In the genomic region with DNA sequence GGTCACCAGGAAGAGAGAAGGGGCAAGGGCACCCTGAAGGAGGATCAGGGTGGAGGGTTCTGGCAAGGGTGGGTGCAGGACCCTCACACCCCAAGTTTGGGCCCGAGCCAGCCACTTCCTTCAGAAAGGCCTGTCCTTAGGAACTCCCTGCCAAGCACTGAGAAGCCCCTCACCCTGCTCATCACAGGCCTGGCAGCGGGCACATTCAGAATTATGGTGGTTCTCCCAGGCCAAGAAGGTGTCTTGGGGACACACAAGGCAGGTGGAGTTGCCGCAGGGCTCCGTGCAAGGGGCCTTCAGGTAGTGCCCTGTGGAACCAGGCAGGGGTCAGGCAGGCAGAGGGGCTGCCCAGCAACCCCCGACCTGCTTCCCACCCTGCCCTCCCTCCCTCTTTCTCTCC, we compare ENCODE assay signal across 19 cellular contexts. TPM values are rescaled to one million over a fixed set of nuclear protein-coding genes. Genes with fewer than 3 reads are reported as not detected.
A peak's percentile ranks its signal among the peaks of the same experiment; 100 is the strongest.
DNase-seq lines count a peak whose midpoint lies in the region; ATAC-seq, FAIRE-seq and TF ChIP-seq lines count a peak whose summit lies in the region.
"Had no signal": no experiment of that assay in that cellular context is flagged by ENCODE, and none has a peak within 500 bp of the region (broad histone marks: within the 10 kb centered on the region; RNA-seq: fewer than 3 reads in every experiment).

No MANE protein-coding gene starts in this region.

- POLR2A ChIA-PET in HepG2 (lab: Yijun Ruan, JAX): no interaction called here
- POLR2A ChIA-PET in activated CD4-positive, alpha-beta memory T cell treated with anti-CD3 and anti-CD28 coated beads for 36 hours (lab: Charles Lee): no interaction called here

- H3K4me3 Mint-ChIP-seq in activated CD4-positive, alpha-beta memory T cell treated with anti-CD3 and anti-CD28 coated beads for 36 hours: peak overlapping the region; percentile 82
- H3K4me3 Mint-ChIP-seq in effector memory CD8-positive, alpha-beta T cell: peak overlapping the region; percentile 83 to 86
- H3K4me3 Mint-ChIP-seq: nephron progenitor cell had no signal

- H3K9me3 Mint-ChIP-seq in activated CD4-positive, alpha-beta memory T cell treated with anti-CD3 and anti-CD28 coated beads for 36 hours: no peaks in the 10 kb centered on the region
- H3K9me3 Mint-ChIP-seq in effector memory CD8-positive, alpha-beta T cell: no peaks in the 10 kb centered on the region
- H3K9me3 Mint-ChIP-seq: nephron progenitor cell had no signal

- DNase-seq in HepG2 (ENCODE audit: low spot score): no peak
- no peak for DNase-seq in right lobe of liver
- DNase-seq in activated CD4-positive, alpha-beta memory T cell treated with anti-CD3 and anti-CD28 coated beads for 36 hours: no peak
- DNase-seq in effector memory CD8-positive, alpha-beta T cell: no peak
- no peak for DNase-seq in upper lobe of left lung
- DNase-seq: activated CD4-positive, alpha-beta T cell treated with anti-CD3 and anti-CD28 coated beads for 1 hour; dermis blood vessel endothelial cell; GOT3; mammary epithelial cell; NCI-H2081 treated with DMSO at 0.1 percent for 48 hours; nephron progenitor cell; spleen; T1000 had no signal

- TF ChIP-seq RAD21 in HepG2 (CRISPR knock-in tag; IDR thresholded peaks at IDR 0.05): no peak

- TF ChIP-seq POLR2A in HepG2 (IDR thresholded peaks at IDR 0.05; ENCODE audit: insufficient read depth in 1 of 2, low read depth in 2 of 2, low read length in 2 of 2): 0 out of 4 replicates have a peak, but pooled peaks of 1 of the 2 experiments have one; percentile 5
- TF ChIP-seq POLR2A in right lobe of liver (IDR thresholded peaks at IDR 0.05): no peak
- no peak for TF ChIP-seq POLR2A in upper lobe of left lung (IDR thresholded peaks at IDR 0.05)

- H3K4me3 ChIP-seq in HepG2 (replicated peaks in 1 of 3; ENCODE audit: insufficient read depth in 1 of 3, low read depth in 2 of 3, low read length in 3 of 3) (no peak overlapping the region), right lobe of liver (no peak overlapping the region), upper lobe of left lung (peak overlapping the region in 3 of 4 donors; percentile 33 to 43 (median 40))
- H3K4me3 ChIP-seq: prostate gland had no signal

- peaks cover 35% of the 10 kb centered on the region for H3K36me3 Mint-ChIP-seq in activated CD4-positive, alpha-beta memory T cell treated with anti-CD3 and anti-CD28 coated beads for 36 hours
- H3K36me3 Mint-ChIP-seq in effector memory CD8-positive, alpha-beta T cell (ENCODE audit: insufficient read depth): peaks cover 56% of the 10 kb centered on the region

- H3K27me3 Mint-ChIP-seq in activated CD4-positive, alpha-beta memory T cell treated with anti-CD3 and anti-CD28 coated beads for 36 hours: no peaks in the 10 kb centered on the region
- H3K27me3 Mint-ChIP-seq in effector memory CD8-positive, alpha-beta T cell: peaks cover 9% of the 10 kb centered on the region in 2 donors

- H3K27ac Mint-ChIP-seq in activated CD4-positive, alpha-beta memory T cell treated with anti-CD3 and anti-CD28 coated beads for 36 hours: peak overlapping the region; percentile 83
- H3K27ac Mint-ChIP-seq in effector memory CD8-positive, alpha-beta T cell: peak overlapping the region; percentile 89 to 97
- H3K27ac Mint-ChIP-seq: nephron progenitor cell had no signal

- H3K27me3 ChIP-seq in HepG2 (ENCODE audit: control insufficient read depth in 1 of 2, insufficient read depth in 2 of 2, low read length in 2 of 2): no peaks in the 10 kb centered on the region
- no peaks in the 10 kb centered on the region for H3K27me3 ChIP-seq in right lobe of liver
- peaks cover 0 to 6% (median 3%) of the 10 kb centered on the region in 4 donors for H3K27me3 ChIP-seq in upper lobe of left lung

- H3K27ac ChIP-seq in HepG2 (ENCODE audit: extremely low read length, insufficient read depth, low read length): no peak overlapping the region
- H3K27ac ChIP-seq in right lobe of liver: no peak overlapping the region
- H3K27ac ChIP-seq in upper lobe of left lung: no peak overlapping the region
- H3K27ac ChIP-seq: esophagus muscularis mucosa, HL-60, prostate gland had no signal

- H3K79me2 ChIP-seq in HepG2 (ENCODE audit: insufficient read depth, low read length): no peaks in the 10 kb centered on the region

- no peak overlapping the region for H3K9ac ChIP-seq in HepG2 (ENCODE audit: insufficient read depth, low read depth, low read length)

- H3K4me2 ChIP-seq in HepG2 (ENCODE audit: low read depth, low read length): no peak overlapping the region

- no peak overlapping the region for H2AFZ ChIP-seq in HepG2 (ENCODE audit: low read length)

- peaks cover 51% of the 10 kb centered on the region for H3K4me1 Mint-ChIP-seq in activated CD4-positive, alpha-beta memory T cell treated with anti-CD3 and anti-CD28 coated beads for 36 hours (ENCODE audit: low read depth)
- peaks cover 14 to 32% of the 10 kb centered on the region in 2 donors for H3K4me1 Mint-ChIP-seq in effector memory CD8-positive, alpha-beta T cell (ENCODE audit: low read depth in 2 of 2)

- no peaks in the 10 kb centered on the region; the same call in 1 of the 2 replicates for H4K20me1 ChIP-seq in HepG2 (ENCODE audit: insufficient read depth, low read length)

- intact Hi-C loops in HepG2 (cut with micrococcal nuclease; ENCODE audit: unreplicated experiment): loop anchor here (2.0 kb wide), 1 partner anchor 18 kb away; no protein-coding TSS in a partner anchor
- intact Hi-C loops in right lobe of liver (cut with DNase I): no loop called here
- intact Hi-C loops in activated CD4-positive, alpha-beta memory T cell treated with anti-CD3 and anti-CD28 coated beads for 36 hours (cut with micrococcal nuclease): loop anchor here (1.0 to 5.0 kb wide), 4 partner anchors 25 to 268 kb away; a partner anchor contains a TSS

- FAIRE-seq in HepG2 (lab: Jason Lieb, UNC): no peak

- no peak for TF ChIP-seq CTCF in HepG2 (CRISPR knock-in tag; IDR thresholded peaks at IDR 0.05)
- TF ChIP-seq CTCF in right lobe of liver (IDR thresholded peaks at IDR 0.05): no peak
- TF ChIP-seq CTCF in upper lobe of left lung (IDR thresholded peaks at IDR 0.05): no peak

- CTCF ChIA-PET in HepG2 (lab: Yijun Ruan, JAX; ENCODE audit: low intra/inter-chr PET ratio, low total read pairs): interaction anchor here (1.1 to 1.7 kb wide), 3 partner anchors 11 to 20 kb away, joined by 3 to 5 read pairs (median 4); no protein-coding TSS in a partner anchor
- CTCF ChIA-PET in activated CD4-positive, alpha-beta memory T cell treated with anti-CD3 and anti-CD28 coated beads for 36 hours (lab: Charles Lee): interaction anchor here (1.1 to 2.9 kb wide), 6 partner anchors 8 to 90 kb away, joined by 3 to 12 read pairs (median 7); a partner anchor contains a TSS

- H3K9me3 ChIP-seq in HepG2 (ENCODE audit: low read length): no peaks in the 10 kb centered on the region
- H3K9me3 ChIP-seq in right lobe of liver: no peaks in the 10 kb centered on the region
- H3K9me3 ChIP-seq in upper lobe of left lung: no peaks in the 10 kb centered on the region
- H3K9me3 ChIP-seq: esophagus muscularis mucosa, prostate gland, spleen, tibial nerve had no signal

- ATAC-seq in HepG2 (peak; percentile 1; the same call in 2 of the 3 replicates), right lobe of liver (no peak), upper lobe of left lung (ENCODE audit: low FRiP score in 2 of 2) (no peak), HG03196 (IDR thresholded peaks at IDR 0.05; ENCODE audit: unreplicated experiment) (no peak), HG03159 (IDR thresholded peaks at IDR 0.05; ENCODE audit: unreplicated experiment) (no peak)
- no peak for ATAC-seq in effector memory CD8-positive, alpha-beta T cell (replicated peaks)

- no TSS peak for BruUV-seq in HepG2 (replicated peaks; lab: Mats Ljungman, UMichigan)

- H3K4me1 ChIP-seq in HepG2 (ENCODE audit: insufficient read depth, low read length) (peaks cover 21% of the 10 kb centered on the region), right lobe of liver (peaks cover 0 to 13% (median 4%) of the 10 kb centered on the region in 4 donors), upper lobe of left lung (peaks cover 8 to 27% (median 16%) of the 10 kb centered on the region in 4 donors)
- H3K4me1 ChIP-seq: prostate gland had no signal

- no peak for TF ChIP-seq EP300 in HepG2 (IDR thresholded peaks at IDR 0.05; ENCODE audit: low read depth in 2 of 2, low read length in 2 of 2)
- no peak for TF ChIP-seq EP300 in HepG2 (CRISPR knock-in tag; IDR thresholded peaks at IDR 0.05; ENCODE audit: borderline replicate concordance)
- no peak for TF ChIP-seq EP300 in upper lobe of left lung (IDR thresholded peaks at IDR 0.05)

- H3K36me3 ChIP-seq in HepG2 (replicated peaks in 1 of 2; ENCODE audit: control insufficient read depth in 1 of 2, insufficient read depth in 2 of 2, low read length in 2 of 2) (peaks cover 0 to 2% of the 10 kb centered on the region in 2 experiments; a peak in 2 of 5 replicates), right lobe of liver (no peaks in the 10 kb centered on the region), upper lobe of left lung (peaks cover 0 to 34% (median 4%) of the 10 kb centered on the region in 4 donors)
- H3K36me3 ChIP-seq: prostate gland had no signal

- in situ Hi-C loops in HepG2 (cut with HindIII; ENCODE audit: extremely low pct_ligation_motif_present, low pct_unique_long_range_greater_than_20kb): no loop called here

- WGBS in HepG2 (ENCODE audit: low lambda C conversion rate): 58% methylated on average over 5 of the region's 5 CpGs
- WGBS in right lobe of liver (ENCODE audit: insufficient coverage, low coverage, low lambda C conversion rate, missing lambda C conversion rate): 44% methylated on average over 2 of the region's 5 CpGs
- 86 to 92% methylated on average over 2 to 5 of the region's 5 CpGs for WGBS in upper lobe of left lung, 2 donors

RNA-seq across cellular contexts. Expression of a gene that starts 1.1 kb away (rescaled TPM):
- total RNA-seq in HepG2 (2016; rRNA removed; fragmentation: Illumina TruSeq; extraction: Trizol) (0.55 and 1.5 TPM in 2 replicates), right lobe of liver (1 to 10 TPM; 1.1 to 3.2 (median 2.1) TPM), upper lobe of left lung (10 to 100 TPM in 4 of 6 donors, 1 to 10 TPM in 2; 4.6 to 51.3 (median 14.0) TPM)
- 0.40 and 0.44 TPM in 2 replicates for total RNA-seq in HepG2 (2016; cell fraction: cytosol; rRNA removed; fragmentation: Illumina TruSeq; extraction: Trizol; ENCODE audit: low read depth)
- 0.13 and 0.97 TPM in 2 replicates for total RNA-seq in HepG2 (2016; cell fraction: insoluble cytoplasmic fraction; rRNA removed; fragmentation: Illumina TruSeq; extraction: Trizol)
- 0.34 and 0.37 TPM in 2 replicates for total RNA-seq in HepG2 (2016; cell fraction: membrane; rRNA removed; fragmentation: Illumina TruSeq; extraction: Trizol)
- 1.5 and 1.6 TPM in 2 replicates for total RNA-seq in HepG2 (2016; cell fraction: nucleus; rRNA removed; fragmentation: Illumina TruSeq; extraction: Trizol)
- 1.4 and 1.6 TPM in 2 replicates for polyA plus RNA-seq in HepG2 (2011; rRNA removed)
- polyA plus RNA-seq in HepG2 (2011; cell fraction: cytosol; rRNA removed): 0.47 and 0.64 TPM in 2 replicates
- polyA plus RNA-seq in HepG2 (2011; cell fraction: nucleus; rRNA removed): 18.5 and 21.8 TPM in 2 replicates
- polyA plus RNA-seq in HepG2 (2012): 3.9 and 4.6 TPM in 2 replicates
- polyA plus RNA-seq in HepG2 (2016; cell fraction: cytosol; fragmentation: Illumina TruSeq; extraction: Trizol; ENCODE audit: low read depth): 0.43 TPM in 1 of 2 replicates, not detected in the other
- polyA plus RNA-seq in HepG2 (2016; cell fraction: insoluble cytoplasmic fraction; fragmentation: Illumina TruSeq; extraction: Trizol; ENCODE audit: low read depth): 0.17 and 0.44 TPM in 2 replicates
- polyA plus RNA-seq in HepG2 (2016; cell fraction: membrane; fragmentation: Illumina TruSeq; extraction: Trizol; ENCODE audit: low read depth): 0.17 TPM in 1 of 2 replicates, not detected in the other
- 5.2 and 7.0 TPM in 2 replicates for polyA plus RNA-seq in HepG2 (2016; cell fraction: nucleus; fragmentation: Illumina TruSeq; extraction: Trizol; ENCODE audit: insufficient read depth, low read depth)
- polyA minus RNA-seq in HepG2 (2011; rRNA and poly(A)+ RNA removed; ENCODE audit: low replicate concordance): 0.68 and 1.8 TPM in 2 replicates
- polyA minus RNA-seq in HepG2 (2011; cell fraction: cytosol; rRNA and poly(A)+ RNA removed): not detected in 2 replicates
- 1.3 and 1.9 TPM in 2 replicates for polyA minus RNA-seq in HepG2 (2011; cell fraction: nucleus; rRNA and poly(A)+ RNA removed)
- total RNA-seq in activated CD4-positive, alpha-beta memory T cell treated with anti-CD3 and anti-CD28 coated beads for 36 hours: 10 to 100 TPM; 90.0 to 97.4 TPM

RNA-seq across cellular contexts. Expression of a gene that starts 26.6 kb away (rescaled TPM):
- total RNA-seq in HepG2 (2016; rRNA removed; fragmentation: Illumina TruSeq; extraction: Trizol) (1.9 and 3.5 TPM in 2 replicates), right lobe of liver (1 to 10 TPM in 5 of 6 experiments, under 1 TPM in 1; 0.70 to 2.3 (median 1.5) TPM), upper lobe of left lung (10 to 100 TPM in 5 of 6 donors, 1 to 10 TPM in 1; 5.0 to 31.4 (median 12.6) TPM)
- total RNA-seq in HepG2 (2016; cell fraction: cytosol; rRNA removed; fragmentation: Illumina TruSeq; extraction: Trizol; ENCODE audit: low read depth): 0.51 and 0.62 TPM in 2 replicates
- total RNA-seq in HepG2 (2016; cell fraction: insoluble cytoplasmic fraction; rRNA removed; fragmentation: Illumina TruSeq; extraction: Trizol): 1.4 and 3.4 TPM in 2 replicates
- 0.99 and 1.2 TPM in 2 replicates for total RNA-seq in HepG2 (2016; cell fraction: membrane; rRNA removed; fragmentation: Illumina TruSeq; extraction: Trizol)
- 3.3 and 4.4 TPM in 2 replicates for total RNA-seq in HepG2 (2016; cell fraction: nucleus; rRNA removed; fragmentation: Illumina TruSeq; extraction: Trizol)
- 1.9 and 2.6 TPM in 2 replicates for polyA plus RNA-seq in HepG2 (2011; rRNA removed)
- 1.1 and 1.7 TPM in 2 replicates for polyA plus RNA-seq in HepG2 (2011; cell fraction: cytosol; rRNA removed)
- 17.2 and 22.8 TPM in 2 replicates for polyA plus RNA-seq in HepG2 (2011; cell fraction: nucleus; rRNA removed)
- 1.4 and 1.5 TPM in 2 replicates for polyA plus RNA-seq in HepG2 (2012)
- 0.23 and 0.25 TPM in 2 replicates for polyA plus RNA-seq in HepG2 (2016; cell fraction: cytosol; fragmentation: Illumina TruSeq; extraction: Trizol; ENCODE audit: low read depth)
- polyA plus RNA-seq in HepG2 (2016; cell fraction: insoluble cytoplasmic fraction; fragmentation: Illumina TruSeq; extraction: Trizol; ENCODE audit: low read depth): 1.9 and 2.0 TPM in 2 replicates
- 0.45 and 0.71 TPM in 2 replicates for polyA plus RNA-seq in HepG2 (2016; cell fraction: membrane; fragmentation: Illumina TruSeq; extraction: Trizol; ENCODE audit: low read depth)
- polyA plus RNA-seq in HepG2 (2016; cell fraction: nucleus; fragmentation: Illumina TruSeq; extraction: Trizol; ENCODE audit: insufficient read depth, low read depth): 9.3 and 11.3 TPM in 2 replicates
- 1.9 and 3.8 TPM in 2 replicates for polyA minus RNA-seq in HepG2 (2011; rRNA and poly(A)+ RNA removed; ENCODE audit: low replicate concordance)
- polyA minus RNA-seq in HepG2 (2011; cell fraction: cytosol; rRNA and poly(A)+ RNA removed): 1.4 TPM in 2 replicates
- polyA minus RNA-seq in HepG2 (2011; cell fraction: nucleus; rRNA and poly(A)+ RNA removed): 2.6 and 3.0 TPM in 2 replicates
- total RNA-seq in activated CD4-positive, alpha-beta memory T cell treated with anti-CD3 and anti-CD28 coated beads for 36 hours: 1 to 10 TPM; 2.1 to 2.2 TPM

RNA-seq across cellular contexts. Expression of a gene that starts 40.3 kb away (rescaled TPM):
- 38.5 and 48.6 TPM in 2 replicates for total RNA-seq in HepG2 (2016; rRNA removed; fragmentation: Illumina TruSeq; extraction: Trizol)
- 15.9 and 20.3 TPM in 2 replicates for total RNA-seq in HepG2 (2016; cell fraction: cytosol; rRNA removed; fragmentation: Illumina TruSeq; extraction: Trizol; ENCODE audit: low read depth)
- 39.4 and 50.9 TPM in 2 replicates for total RNA-seq in HepG2 (2016; cell fraction: insoluble cytoplasmic fraction; rRNA removed; fragmentation: Illumina TruSeq; extraction: Trizol)
- 30.5 and 39.8 TPM in 2 replicates for total RNA-seq in HepG2 (2016; cell fraction: membrane; rRNA removed; fragmentation: Illumina TruSeq; extraction: Trizol)
- 25.3 and 27.5 TPM in 2 replicates for total RNA-seq in HepG2 (2016; cell fraction: nucleus; rRNA removed; fragmentation: Illumina TruSeq; extraction: Trizol)
- 54.2 and 70.4 TPM in 2 replicates for polyA plus RNA-seq in HepG2 (2011; rRNA removed)
- 65.1 and 100 TPM in 2 replicates for polyA plus RNA-seq in HepG2 (2011; cell fraction: cytosol; rRNA removed)
- polyA plus RNA-seq in HepG2 (2011; cell fraction: nucleus; rRNA removed): 169 and 184 TPM in 2 replicates
- 112 and 113 TPM in 2 replicates for polyA plus RNA-seq in HepG2 (2012)
- polyA plus RNA-seq in HepG2 (2016; cell fraction: cytosol; fragmentation: Illumina TruSeq; extraction: Trizol; ENCODE audit: low read depth): 30.4 and 34.2 TPM in 2 replicates
- 72.8 and 91.0 TPM in 2 replicates for polyA plus RNA-seq in HepG2 (2016; cell fraction: insoluble cytoplasmic fraction; fragmentation: Illumina TruSeq; extraction: Trizol; ENCODE audit: low read depth)
- polyA plus RNA-seq in HepG2 (2016; cell fraction: membrane; fragmentation: Illumina TruSeq; extraction: Trizol; ENCODE audit: low read depth): 46.8 and 50.8 TPM in 2 replicates
- polyA plus RNA-seq in HepG2 (2016; cell fraction: nucleus; fragmentation: Illumina TruSeq; extraction: Trizol; ENCODE audit: insufficient read depth, low read depth): 64.4 and 66.2 TPM in 2 replicates
- polyA minus RNA-seq in HepG2 (2011; rRNA and poly(A)+ RNA removed; ENCODE audit: low replicate concordance): 1.7 and 92.7 TPM in 2 replicates
- 102 and 107 TPM in 2 replicates for polyA minus RNA-seq in HepG2 (2011; cell fraction: cytosol; rRNA and poly(A)+ RNA removed)
- 35.1 and 39.9 TPM in 2 replicates for polyA minus RNA-seq in HepG2 (2011; cell fraction: nucleus; rRNA and poly(A)+ RNA removed)
- total RNA-seq in right lobe of liver: 100 to 1,000 TPM in 4 of 6 experiments, 10 to 100 TPM in 2; 81.6 to 149 (median 120) TPM
- 1 to 10 TPM in 1 of 2 experiments, under 1 TPM in 1; 0.83 to 1.5 TPM for total RNA-seq in activated CD4-positive, alpha-beta memory T cell treated with anti-CD3 and anti-CD28 coated beads for 36 hours
- total RNA-seq in upper lobe of left lung: 10 to 100 TPM in 2 of 6 donors, 1 to 10 TPM in 4; 2.1 to 27.2 (median 4.8) TPM

RNA-seq across cellular contexts. Expression of a gene that starts 45.2 kb away (rescaled TPM):
- total RNA-seq in HepG2 (2016; rRNA removed; fragmentation: Illumina TruSeq; extraction: Trizol) (0.10 and 0.11 TPM in 2 replicates), right lobe of liver (1 to 10 TPM in 1 of 6 experiments, under 1 TPM in 2, not detected in 3; 0.27 to 1.2 (median 0.68) TPM), upper lobe of left lung (10 to 100 TPM in 1 of 6 donors, 1 to 10 TPM in 5; 1.8 to 11.4 (median 3.7) TPM)
- total RNA-seq in HepG2 (2016; cell fraction: cytosol; rRNA removed; fragmentation: Illumina TruSeq; extraction: Trizol; ENCODE audit: low read depth): 0.30 TPM in 1 of 2 replicates, not detected in the other
- 0.11 and 0.13 TPM in 2 replicates for total RNA-seq in HepG2 (2016; cell fraction: insoluble cytoplasmic fraction; rRNA removed; fragmentation: Illumina TruSeq; extraction: Trizol)
- 0.07 and 0.28 TPM in 2 replicates for total RNA-seq in HepG2 (2016; cell fraction: membrane; rRNA removed; fragmentation: Illumina TruSeq; extraction: Trizol)
- 0.12 TPM in 1 of 2 replicates, not detected in the other for total RNA-seq in HepG2 (2016; cell fraction: nucleus; rRNA removed; fragmentation: Illumina TruSeq; extraction: Trizol)
- 0.13 and 0.17 TPM in 2 replicates for polyA plus RNA-seq in HepG2 (2011; rRNA removed)
- 0.09 and 0.15 TPM in 2 replicates for polyA plus RNA-seq in HepG2 (2011; cell fraction: cytosol; rRNA removed)
- polyA plus RNA-seq in HepG2 (2011; cell fraction: nucleus; rRNA removed): 0.06 and 0.10 TPM in 2 replicates
- not detected in 2 replicates for polyA plus RNA-seq in HepG2 (2012)
- not detected in 2 replicates for polyA plus RNA-seq in HepG2 (2016; cell fraction: cytosol; fragmentation: Illumina TruSeq; extraction: Trizol; ENCODE audit: low read depth)
- polyA plus RNA-seq in HepG2 (2016; cell fraction: insoluble cytoplasmic fraction; fragmentation: Illumina TruSeq; extraction: Trizol; ENCODE audit: low read depth): 0.05 TPM in 1 of 2 replicates, not detected in the other
- 0.03 TPM in 1 of 2 replicates, not detected in the other for polyA plus RNA-seq in HepG2 (2016; cell fraction: membrane; fragmentation: Illumina TruSeq; extraction: Trizol; ENCODE audit: low read depth)
- polyA plus RNA-seq in HepG2 (2016; cell fraction: nucleus; fragmentation: Illumina TruSeq; extraction: Trizol; ENCODE audit: insufficient read depth, low read depth): 0.11 and 0.14 TPM in 2 replicates
- 0.02 and 1.8 TPM in 2 replicates for polyA minus RNA-seq in HepG2 (2011; rRNA and poly(A)+ RNA removed; ENCODE audit: low replicate concordance)
- not detected in 2 replicates for polyA minus RNA-seq in HepG2 (2011; cell fraction: cytosol; rRNA and poly(A)+ RNA removed)
- 0.25 TPM in 1 of 2 replicates, not detected in the other for polyA minus RNA-seq in HepG2 (2011; cell fraction: nucleus; rRNA and poly(A)+ RNA removed)
- under 1 TPM in 1 of 2 experiments, not detected in 1; 0.07 TPM for total RNA-seq in activated CD4-positive, alpha-beta memory T cell treated with anti-CD3 and anti-CD28 coated beads for 36 hours
- total RNA-seq: esophagus muscularis mucosa, tibial nerve had no signal

Comparison
In these comparisons a context has a peak if more than half of its experiments do, and no peak if none do; other contexts are left out.
1. intact Hi-C loops: an anchor here in HepG2 (2.0 kb wide) and activated CD4-positive, alpha-beta memory T cell treated with anti-CD3 and anti-CD28 coated beads for 36 hours (1.0 to 5.0 kb wide); none called in right lobe of liver.
2. H3K4me3 ChIP-seq: peak in upper lobe of left lung (3 of 4); none in HepG2 (0 of 3) and right lobe of liver (0 of 3).